ENCODE assay signal across 14 cellular contexts in genomic region chr15:58715266-58715917, GRCh38.
"Had no signal": no experiment of that assay in that cellular context is flagged by ENCODE, and none has a peak within 500 bp of the region (broad histone marks: within the 10 kb centered on the region; RNA-seq: fewer than 3 reads in every experiment).

No MANE protein-coding gene starts in this region.

- ATAC-seq: activated CD8-positive, alpha-beta T cell treated with anti-CD3 and anti-CD28 coated beads for 36 hours; effector memory CD8-positive, alpha-beta T cell; naive thymus-derived CD4-positive, alpha-beta T cell had no signal

- H3K36me3 ChIP-seq: uterus had no signal

- H3K9me3 ChIP-seq: adrenal gland, right atrium auricular region, tibial artery, uterus had no signal

- DNase-seq: activated CD8-positive, alpha-beta memory T cell treated with anti-CD3 and anti-CD28 coated beads, Interleukin-2, amount 50 U/mL, for 4 hours; activated CD8-positive, alpha-beta T cell treated with anti-CD3 and anti-CD28 coated beads for 36 hours; activated naive CD4-positive, alpha-beta T cell treated with anti-CD3 and anti-CD28 coated beads for 36 hours; adrenal gland; caudate nucleus; effector memory CD8-positive, alpha-beta T cell; hippocampal formation; naive thymus-derived CD4-positive, alpha-beta T cell; posterior cingulate gyrus; tibial artery; uterus had no signal

- H3K27me3 ChIP-seq: adrenal gland, right atrium auricular region, tibial artery, uterus had no signal

- H3K4me3 Mint-ChIP-seq: activated CD8-positive, alpha-beta T cell treated with anti-CD3 and anti-CD28 coated beads for 36 hours; activated naive CD4-positive, alpha-beta T cell treated with anti-CD3 and anti-CD28 coated beads for 36 hours; dendritic cell treated with granulocyte-macrophage colony-stimulating factor and Interleukin-4, amounts not matched to agents 40 ng/mL and 50 ng/mL, for 4 days; effector memory CD8-positive, alpha-beta T cell; naive thymus-derived CD4-positive, alpha-beta T cell had no signal

- H3K4me1 ChIP-seq: adrenal gland, tibial artery, uterus had no signal

- H3K9me3 Mint-ChIP-seq: activated CD8-positive, alpha-beta T cell treated with anti-CD3 and anti-CD28 coated beads for 36 hours; activated naive CD4-positive, alpha-beta T cell treated with anti-CD3 and anti-CD28 coated beads for 36 hours; dendritic cell treated with granulocyte-macrophage colony-stimulating factor and Interleukin-4, amounts not matched to agents 40 ng/mL and 50 ng/mL, for 4 days; effector memory CD8-positive, alpha-beta T cell; naive thymus-derived CD4-positive, alpha-beta T cell had no signal

- H3K27ac Mint-ChIP-seq: activated CD8-positive, alpha-beta T cell treated with anti-CD3 and anti-CD28 coated beads for 36 hours; activated naive CD4-positive, alpha-beta T cell treated with anti-CD3 and anti-CD28 coated beads for 36 hours; dendritic cell treated with granulocyte-macrophage colony-stimulating factor and Interleukin-4, amounts not matched to agents 40 ng/mL and 50 ng/mL, for 4 days had no signal

- H3K27ac ChIP-seq: adrenal gland, right atrium auricular region, skin epidermis, tibial artery, uterus had no signal

- H3K4me3 ChIP-seq: adrenal gland, right atrium auricular region, skin epidermis, tibial artery, uterus had no signal

- H3K27me3 Mint-ChIP-seq: activated CD8-positive, alpha-beta T cell treated with anti-CD3 and anti-CD28 coated beads for 36 hours; dendritic cell treated with granulocyte-macrophage colony-stimulating factor and Interleukin-4, amounts not matched to agents 40 ng/mL and 50 ng/mL, for 4 days; effector memory CD8-positive, alpha-beta T cell; naive thymus-derived CD4-positive, alpha-beta T cell had no signal
